ENCODE assay signal across 8 cellular contexts in genomic region chr16:29594926-29595838, GRCh38.
DNase-seq lines count a peak whose midpoint lies in the region; ATAC-seq and TF ChIP-seq lines count a peak whose summit lies in the region.
"Not testable (repeated sequence)": the region's sequence is repeated elsewhere in the genome, so short reads cannot be mapped to it uniquely, and the experiment has no call there.

No MANE protein-coding gene starts in this region.

- not testable (repeated sequence) for H3K36me3 Mint-ChIP-seq in T-cell

- H3K36me3 ChIP-seq in heart right ventricle, tibial nerve: not testable (repeated sequence)

- H3K4me3 ChIP-seq in heart right ventricle: peak overlapping the region; percentile 34 to 83 (median 66)
- H3K4me3 ChIP-seq in tibial nerve: peak overlapping the region; percentile 48 to 79 (median 64)

- not testable (repeated sequence) for H3K27me3 Mint-ChIP-seq in T-cell

- ATAC-seq in HG02678 (IDR thresholded peaks at IDR 0.05; ENCODE audit: unreplicated experiment): peak; percentile 75
- ATAC-seq in T-cell (replicated peaks in 1 of 4): peak; percentile 76 to 81 (median 78)
- ATAC-seq in heart right ventricle: peak; percentile 96 to 98 (median 97)

- H3K9me3 ChIP-seq in heart right ventricle, tibial nerve: not testable (repeated sequence)

- peak in 1 of 2 donors; percentile 65 for TF ChIP-seq EP300 in tibial nerve (IDR thresholded peaks at IDR 0.05)

- not testable (repeated sequence) for TF ChIP-seq CTCF in heart right ventricle (IDR thresholded peaks at IDR 0.05)
- peak in 1 of 5 experiments; percentile 15 for TF ChIP-seq CTCF in tibial nerve (IDR thresholded peaks at IDR 0.05)

- peaks cover 0 to 27% (median 5%) of the 10 kb centered on the region in 9 donors for H3K4me1 ChIP-seq in heart right ventricle
- H3K4me1 ChIP-seq in tibial nerve: not testable (repeated sequence)

- H3K4me3 Mint-ChIP-seq in T-cell: peak overlapping the region; percentile 80 to 92 (median 82)

- TF ChIP-seq POLR2A in GM10847 (IDR thresholded peaks at IDR 0.05; ENCODE audit: extremely low read depth, insufficient read length): peak; percentile 27
- peak; percentile 56 to 62 for TF ChIP-seq POLR2A in tibial nerve (IDR thresholded peaks at IDR 0.05)

- H3K9me3 Mint-ChIP-seq in T-cell: not testable (repeated sequence)

- CTCF ChIA-PET in T-cell (lab: Charles Lee): not testable (repeated sequence)

- intact Hi-C loops in heart right ventricle (cut with DNase I): not testable (repeated sequence)

- peak; percentile 81 to 94 (median 92) for DNase-seq in NCI-H1417 (lab: John Stamatoyannopoulos, UW)
- DNase-seq in T-cell: peak; percentile 83 to 94 (median 88)
- peak; percentile 87 to 93 for DNase-seq in heart right ventricle
- DNase-seq in pons (ENCODE audit: low spot score): peak; percentile 89
- peak; percentile 82 to 84 for DNase-seq in tibial nerve (ENCODE audit: low spot score in 2 of 2)

- 0% methylated on average over 61 to 86 of the region's 91 CpGs for WGBS in adipose tissue, 3 donors
- WGBS in heart right ventricle, 2 donors: 0 to 1% methylated on average over 78 to 89 of the region's 91 CpGs
- WGBS in tibial nerve, 2 donors: 1% methylated on average over 62 to 88 of the region's 91 CpGs

- peak overlapping the region; percentile 84 to 88 for H3K27ac Mint-ChIP-seq in T-cell

- H3K27me3 ChIP-seq in heart right ventricle, tibial nerve: not testable (repeated sequence)

- POLR2A ChIA-PET in T-cell (lab: Charles Lee): interaction anchor here in 1 of 2 donors (0.6 kb wide), 1 partner anchor 148 kb away, joined by 6 read pairs; no protein-coding TSS in a partner anchor

- H3K27ac ChIP-seq in adipose tissue (ENCODE audit: low read depth, low read length): peak overlapping the region; percentile 72
- H3K27ac ChIP-seq in heart right ventricle: peak overlapping the region; percentile 60 to 98 (median 94)
- H3K27ac ChIP-seq in tibial nerve: peak overlapping the region; percentile 76 to 97 (median 90)

- H3K4me1 Mint-ChIP-seq in T-cell: peaks cover 34 to 40% (median 35%) of the 10 kb centered on the region in 3 donors

Comparison
In these comparisons a context has a peak if more than half of its experiments do, and no peak if none do; other contexts are left out.
1. Peak in every context shown above with its lines: DNase-seq, ATAC-seq, H3K4me3 ChIP-seq and H3K27ac ChIP-seq.